In the genomic region with DNA sequence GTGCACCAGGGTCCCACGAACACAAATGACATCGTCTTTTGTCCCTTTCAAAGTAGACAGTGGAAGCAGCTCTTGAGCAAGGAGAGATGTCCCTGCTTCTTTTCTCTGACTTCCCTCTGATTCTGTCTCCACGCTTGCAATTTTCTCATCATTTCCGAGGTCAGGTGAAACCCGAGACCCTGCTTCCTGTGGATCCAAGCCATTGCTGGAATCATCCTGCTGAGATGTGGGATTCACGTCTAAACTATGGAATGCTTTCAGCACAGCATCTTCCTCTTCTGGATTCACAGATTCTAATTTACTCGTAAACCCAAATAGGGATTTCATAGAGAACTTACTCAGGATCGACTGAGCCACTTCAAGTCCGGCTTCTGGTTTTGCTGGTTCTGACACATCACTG, we compare ENCODE assay signal across 10 cellular contexts.
DNase-seq lines count a peak whose midpoint lies in the region; ATAC-seq, FAIRE-seq and TF ChIP-seq lines count a peak whose summit lies in the region.
"Had no signal": no experiment of that assay in that cellular context is flagged by ENCODE, and none has a peak within 500 bp of the region (broad histone marks: within the 10 kb centered on the region; RNA-seq: fewer than 3 reads in every experiment).

No MANE protein-coding gene starts in this region.

- no peaks in the 10 kb centered on the region for H3K36me3 Mint-ChIP-seq in activated CD8-positive, alpha-beta memory T cell treated with anti-CD3 and anti-CD28 coated beads, Interleukin-2, amount 10 ng/mL, durations not matched to agents 7 days and 5 days

- H3K9me3 ChIP-seq in SJCRH30 (replicated peaks), result no peaks in the 10 kb centered on the region
- H3K9me3 ChIP-seq in small intestine (ENCODE audit: control insufficient read depth, low read depth), result no peaks in the 10 kb centered on the region

- H3K27me3 Mint-ChIP-seq in activated CD8-positive, alpha-beta memory T cell treated with anti-CD3 and anti-CD28 coated beads, Interleukin-2, amount 10 ng/mL, durations not matched to agents 7 days and 5 days, result peaks cover 11% of the 10 kb centered on the region

- peaks cover 2% of the 10 kb centered on the region for H3K4me1 Mint-ChIP-seq in activated CD8-positive, alpha-beta memory T cell treated with anti-CD3 and anti-CD28 coated beads, Interleukin-2, amount 10 ng/mL, durations not matched to agents 7 days and 5 days

- H3K27ac ChIP-seq in SJCRH30 (peak overlapping the region; percentile 63), small intestine (ENCODE audit: low read depth in 1 of 2, low read length in 1 of 2) (peak overlapping the region; percentile 85 to 91)

- TF ChIP-seq POLR2A in GM18505 (IDR thresholded peaks at IDR 0.05; ENCODE audit: borderline replicate concordance, extremely low read depth, insufficient read depth, insufficient read length), result no peak

- H3K4me1 ChIP-seq in SJCRH30 (peaks cover 31% of the 10 kb centered on the region), small intestine (ENCODE audit: control insufficient read depth in 2 of 2, insufficient read depth in 1 of 2, low read depth in 1 of 2, low read length in 1 of 2) (no peaks in the 10 kb centered on the region)

- H3K36me3 ChIP-seq in SJCRH30 (peaks cover 11% of the 10 kb centered on the region), small intestine (ENCODE audit: control insufficient read depth in 2 of 2, insufficient read depth in 2 of 2, low read length in 2 of 2) (no peaks in the 10 kb centered on the region)

- WGBS in small intestine, 3 donors, result 9 to 41% (median 25%) methylated on average over 9 of the region's 9 CpGs

- FAIRE-seq in small intestine (lab: Jason Lieb, UNC), result no peak
- FAIRE-seq: GM19239 had no signal

- ATAC-seq in GM18505 (IDR thresholded peaks at IDR 0.05; ENCODE audit: unreplicated experiment) (no peak), GM19023 (IDR thresholded peaks at IDR 0.05; ENCODE audit: unreplicated experiment) (no peak)
- no peak for ATAC-seq in activated CD8-positive, alpha-beta memory T cell treated with anti-CD3 and anti-CD28 coated beads, Interleukin-2, amount 10 ng/mL, durations not matched to agents 7 days and 5 days

- no peak overlapping the region for H3K4me3 Mint-ChIP-seq in activated CD8-positive, alpha-beta memory T cell treated with anti-CD3 and anti-CD28 coated beads, Interleukin-2, amount 10 ng/mL, durations not matched to agents 7 days and 5 days

- CTCF ChIA-PET in activated CD8-positive, alpha-beta memory T cell treated with anti-CD3 and anti-CD28 coated beads, Interleukin-2, amount 10 ng/mL, durations not matched to agents 7 days and 5 days (lab: Charles Lee), result no interaction called here

- H3K9me3 Mint-ChIP-seq in activated CD8-positive, alpha-beta memory T cell treated with anti-CD3 and anti-CD28 coated beads, Interleukin-2, amount 10 ng/mL, durations not matched to agents 7 days and 5 days (ENCODE audit: low read depth), result no peaks in the 10 kb centered on the region

- H3K27ac Mint-ChIP-seq in activated CD8-positive, alpha-beta memory T cell treated with anti-CD3 and anti-CD28 coated beads, Interleukin-2, amount 10 ng/mL, durations not matched to agents 7 days and 5 days, result no peak overlapping the region

- no peaks in the 10 kb centered on the region for H3K27me3 ChIP-seq in SJCRH30
- H3K27me3 ChIP-seq in small intestine (ENCODE audit: control insufficient read depth in 2 of 2, insufficient read depth in 2 of 2, low read length in 2 of 2), result no peaks in the 10 kb centered on the region

- peak overlapping the region; percentile 51 for H3K4me3 ChIP-seq in SJCRH30
- H3K4me3 ChIP-seq in small intestine (ENCODE audit: low read depth in 1 of 2, low read length in 2 of 2), result peak overlapping the region in 1 of 2 donors; percentile 58

- DNase-seq in GM04504 (ENCODE audit: low read depth) (peak; percentile 58), SJCRH30 (peak; percentile 47 to 72), glomerular visceral epithelial cell (ENCODE audit: extremely low spot score) (peak; percentile 34), small intestine (no peak)
- no peak for DNase-seq in stimulated activated CD4-positive, alpha-beta T cell treated with anti-CD3 and anti-CD28 coated beads, Interleukin-4, amount 100 ng/mL, for 4 hours
- DNase-seq in activated CD8-positive, alpha-beta memory T cell treated with anti-CD3 and anti-CD28 coated beads, Interleukin-2, amount 10 ng/mL, durations not matched to agents 7 days and 5 days, result no peak
- DNase-seq: NCI-H187 treated with DMSO at 0.1 percent for 48 hours had no signal

Comparison
In these comparisons a context has a peak if more than half of its experiments do, and no peak if none do; other contexts are left out.
1. DNase-seq: peak in GM04504 (single experiment), SJCRH30 (2 of 2) and glomerular visceral epithelial cell (single experiment); none in small intestine (single experiment), stimulated activated CD4-positive, alpha-beta T cell treated with anti-CD3 and anti-CD28 coated beads, Interleukin-4, amount 100 ng/mL, for 4 hours (0 of 2) and activated CD8-positive, alpha-beta memory T cell treated with anti-CD3 and anti-CD28 coated beads, Interleukin-2, amount 10 ng/mL, durations not matched to agents 7 days and 5 days (single experiment).